35 cellular contexts compared by ENCODE assay signal in the genomic region with DNA sequence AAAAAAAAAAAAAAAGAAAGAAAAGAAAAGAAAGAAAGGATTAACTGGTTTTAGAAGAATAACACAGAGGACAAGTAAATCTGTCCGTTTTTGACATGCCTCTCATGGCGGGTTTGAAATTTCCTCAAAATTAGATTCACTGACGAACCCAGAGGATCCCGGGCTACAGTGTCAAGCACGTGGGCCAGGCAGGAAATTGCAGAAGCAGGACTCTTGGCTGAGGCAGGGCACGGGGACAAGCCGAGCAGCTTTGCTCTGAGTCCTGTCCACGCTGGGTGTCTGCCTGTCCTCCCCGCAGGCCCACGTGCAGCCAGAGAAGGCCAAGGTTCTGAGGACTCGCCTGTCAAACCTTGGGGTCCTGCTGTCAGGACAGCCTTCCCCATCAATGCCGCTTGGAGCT. TPM values are rescaled to one million over a fixed set of nuclear protein-coding genes. Genes with fewer than 3 reads are reported as not detected.
"Had no signal": no experiment of that assay in that cellular context is flagged by ENCODE, and none has a peak within 500 bp of the region (broad histone marks: within the 10 kb centered on the region; RNA-seq: fewer than 3 reads in every experiment).

No MANE protein-coding gene starts in this region.

- H3K4me1 ChIP-seq: adrenal gland, body of pancreas, foreskin keratinocyte, gastroesophageal sphincter had no signal

- H3K27me3 ChIP-seq: body of pancreas had no signal

- H3K4me1 Mint-ChIP-seq: activated CD4-positive, alpha-beta T cell treated with anti-CD3 and anti-CD28 coated beads, Interleukin-2, amount 10 ng/mL, durations not matched to agents 7 days and 5 days; activated CD8-positive, alpha-beta memory T cell treated with anti-CD3 and anti-CD28 coated beads, Interleukin-2, amount 10 ng/mL, durations not matched to agents 7 days and 5 days; activated naive CD4-positive, alpha-beta T cell treated with anti-CD3 and anti-CD28 coated beads, Interleukin-2, amount 50 U/mL, for 24 hours; activated naive CD8-positive, alpha-beta T cell treated with anti-CD3 and anti-CD28 coated beads for 36 hours; activated naive CD8-positive, alpha-beta T cell treated with anti-CD3 and anti-CD28 coated beads, Interleukin-2, amount 50 U/mL, for 24 hours had no signal

- ATAC-seq: activated CD8-positive, alpha-beta memory T cell treated with anti-CD3 and anti-CD28 coated beads, Interleukin-2, amount 10 ng/mL, durations not matched to agents 7 days and 5 days; activated CD8-positive, alpha-beta T cell treated with anti-CD3 and anti-CD28 coated beads, Interleukin-2, amount 10 ng/mL, durations not matched to agents 7 days and 5 days; activated naive CD8-positive, alpha-beta T cell treated with anti-CD3 and anti-CD28 coated beads, Interleukin-2, amount 50 U/mL, for 24 hours; body of pancreas; effector memory CD8-positive, alpha-beta T cell; foreskin keratinocyte; gastroesophageal sphincter; heart right ventricle; WTC11 had no signal

- H3K27ac ChIP-seq: adrenal gland, body of pancreas, esophagus muscularis mucosa, foreskin keratinocyte, gastroesophageal sphincter, heart right ventricle, VCaP had no signal

- H3K36me3 ChIP-seq: adrenal gland, esophagus muscularis mucosa, gastroesophageal sphincter, heart right ventricle had no signal

- H3K27me3 Mint-ChIP-seq: activated CD4-positive, alpha-beta T cell treated with anti-CD3 and anti-CD28 coated beads, Interleukin-2, amount 10 ng/mL, durations not matched to agents 7 days and 5 days; activated naive CD4-positive, alpha-beta T cell treated with anti-CD3 and anti-CD28 coated beads, Interleukin-2, amount 50 U/mL, for 24 hours; activated naive CD8-positive, alpha-beta T cell treated with anti-CD3 and anti-CD28 coated beads for 36 hours; activated naive CD8-positive, alpha-beta T cell treated with anti-CD3 and anti-CD28 coated beads, Interleukin-2, amount 50 U/mL, for 24 hours; effector memory CD8-positive, alpha-beta T cell had no signal

- H3K36me3 Mint-ChIP-seq: activated CD8-positive, alpha-beta memory T cell treated with anti-CD3 and anti-CD28 coated beads, Interleukin-2, amount 10 ng/mL, durations not matched to agents 7 days and 5 days; activated naive CD4-positive, alpha-beta T cell treated with anti-CD3 and anti-CD28 coated beads, Interleukin-2, amount 50 U/mL, for 24 hours; activated naive CD8-positive, alpha-beta T cell treated with anti-CD3 and anti-CD28 coated beads for 36 hours; WTC11 had no signal

- H3K9me3 ChIP-seq: adrenal gland, body of pancreas, esophagus muscularis mucosa, gastroesophageal sphincter, heart right ventricle had no signal

- H3K27ac Mint-ChIP-seq: activated CD4-positive, alpha-beta T cell treated with anti-CD3 and anti-CD28 coated beads, Interleukin-2, amount 10 ng/mL, durations not matched to agents 7 days and 5 days; activated CD8-positive, alpha-beta memory T cell treated with anti-CD3 and anti-CD28 coated beads, Interleukin-2, amount 10 ng/mL, durations not matched to agents 7 days and 5 days; activated CD8-positive, alpha-beta T cell treated with anti-CD3 and anti-CD28 coated beads, Interleukin-2, amount 10 ng/mL, durations not matched to agents 7 days and 5 days; activated naive CD4-positive, alpha-beta T cell treated with anti-CD3 and anti-CD28 coated beads for 36 hours; activated naive CD4-positive, alpha-beta T cell treated with anti-CD3 and anti-CD28 coated beads, Interleukin-2, amount 50 U/mL, for 24 hours; activated naive CD8-positive, alpha-beta T cell treated with anti-CD3 and anti-CD28 coated beads for 36 hours; activated naive CD8-positive, alpha-beta T cell treated with anti-CD3 and anti-CD28 coated beads, Interleukin-2, amount 50 U/mL, for 24 hours; activated T-helper 1 cell treated with anti-CD3 and anti-CD28 coated beads, Interleukin-12 subunit alpha, Interleukin-12 subunit beta, Interleukin-2, Interleukin-4 antibody, amounts not matched to agents 30 ng/mL and 10 ng/mL and 1 ng/mL, durations not matched to agents 14 hours and 24 hours and 36 hours; activated T-helper 2 cell treated with anti-CD3 and anti-CD28 coated beads, Interferon-gamma antibody, Interleukin-2, Interleukin-4, amounts not matched to agents 10 μg/mL and 5 μg/mL and 100 μg/mL, durations not matched to agents 14 hours and 24 hours and 36 hours; effector memory CD8-positive, alpha-beta T cell had no signal

- H3K4me3 Mint-ChIP-seq: activated CD4-positive, alpha-beta T cell treated with anti-CD3 and anti-CD28 coated beads, Interleukin-2, amount 10 ng/mL, durations not matched to agents 7 days and 5 days; activated CD8-positive, alpha-beta memory T cell treated with anti-CD3 and anti-CD28 coated beads, Interleukin-2, amount 10 ng/mL, durations not matched to agents 7 days and 5 days; activated CD8-positive, alpha-beta T cell treated with anti-CD3 and anti-CD28 coated beads, Interleukin-2, amount 10 ng/mL, durations not matched to agents 7 days and 5 days; activated naive CD4-positive, alpha-beta T cell treated with anti-CD3 and anti-CD28 coated beads for 36 hours; activated naive CD4-positive, alpha-beta T cell treated with anti-CD3 and anti-CD28 coated beads, Interleukin-2, amount 50 U/mL, for 24 hours; activated naive CD8-positive, alpha-beta T cell treated with anti-CD3 and anti-CD28 coated beads for 36 hours; activated naive CD8-positive, alpha-beta T cell treated with anti-CD3 and anti-CD28 coated beads, Interleukin-2, amount 50 U/mL, for 24 hours; activated T-helper 1 cell treated with anti-CD3 and anti-CD28 coated beads, Interleukin-12 subunit alpha, Interleukin-12 subunit beta, Interleukin-2, Interleukin-4 antibody, amounts not matched to agents 30 ng/mL and 10 ng/mL and 1 ng/mL, durations not matched to agents 14 hours and 24 hours and 36 hours; effector memory CD8-positive, alpha-beta T cell; WTC11 had no signal

- H3K9me3 Mint-ChIP-seq: activated CD4-positive, alpha-beta T cell treated with anti-CD3 and anti-CD28 coated beads, Interleukin-2, amount 10 ng/mL, durations not matched to agents 7 days and 5 days; activated naive CD4-positive, alpha-beta T cell treated with anti-CD3 and anti-CD28 coated beads for 36 hours; activated naive CD4-positive, alpha-beta T cell treated with anti-CD3 and anti-CD28 coated beads, Interleukin-2, amount 50 U/mL, for 24 hours; activated naive CD8-positive, alpha-beta T cell treated with anti-CD3 and anti-CD28 coated beads for 36 hours; activated naive CD8-positive, alpha-beta T cell treated with anti-CD3 and anti-CD28 coated beads, Interleukin-2, amount 50 U/mL, for 24 hours; activated T-helper 1 cell treated with anti-CD3 and anti-CD28 coated beads, Interleukin-12 subunit alpha, Interleukin-12 subunit beta, Interleukin-2, Interleukin-4 antibody, amounts not matched to agents 30 ng/mL and 10 ng/mL and 1 ng/mL, durations not matched to agents 14 hours and 24 hours and 36 hours; activated T-helper 2 cell treated with anti-CD3 and anti-CD28 coated beads, Interferon-gamma antibody, Interleukin-2, Interleukin-4, amounts not matched to agents 10 μg/mL and 5 μg/mL and 100 μg/mL, durations not matched to agents 14 hours and 24 hours and 36 hours; effector memory CD8-positive, alpha-beta T cell; WTC11 had no signal

- FAIRE-seq: colon, TTC549 had no signal

- H3K4me3 ChIP-seq: adrenal gland, body of pancreas, esophagus muscularis mucosa, gastroesophageal sphincter, heart right ventricle had no signal

- DNase-seq: activated CD4-positive, alpha-beta T cell treated with anti-CD3 and anti-CD28 coated beads for 1 hour; activated CD4-positive, alpha-beta T cell treated with anti-CD3 and anti-CD28 coated beads for 4 hours; activated CD4-positive, alpha-beta T cell treated with anti-CD3 and anti-CD28 coated beads, Interleukin-2, amount 10 ng/mL, durations not matched to agents 7 days and 5 days; activated CD4-positive, alpha-beta T cell treated with anti-CD3 and anti-CD28 coated beads, Interleukin-2, amount 50 U/mL, for 4 hours; activated CD8-positive, alpha-beta memory T cell treated with anti-CD3 and anti-CD28 coated beads, Interleukin-2, amount 10 ng/mL, durations not matched to agents 7 days and 5 days; activated CD8-positive, alpha-beta memory T cell treated with anti-CD3 and anti-CD28 coated beads, Interleukin-2, amount 50 U/mL, for 4 hours; activated CD8-positive, alpha-beta T cell treated with anti-CD3 and anti-CD28 coated beads, Interleukin-2, amount 10 ng/mL, durations not matched to agents 7 days and 5 days; activated effector memory CD4-positive, alpha-beta T cell treated with anti-CD3 and anti-CD28 coated beads, Interleukin-2, amount 50 U/mL, for 16 hours; activated naive CD4-positive, alpha-beta T cell treated with anti-CD3 and anti-CD28 coated beads for 36 hours; activated naive CD8-positive, alpha-beta T cell treated with anti-CD3 and anti-CD28 coated beads for 36 hours; activated naive CD8-positive, alpha-beta T cell treated with anti-CD3 and anti-CD28 coated beads, Interleukin-2, amount 50 U/mL, for 24 hours; activated T-cell treated with anti-CD3 and anti-CD28 coated beads, Interleukin-2, amount 50 U/mL, for 1 hour; activated T-cell treated with anti-CD3 and anti-CD28 coated beads, Interleukin-2, amount 50 U/mL, for 48 hours; adrenal gland; amygdala; aorta; body of pancreas; caudate nucleus; cortex of kidney; dermis blood vessel endothelial cell; effector CD4-positive, alpha-beta T cell; effector memory CD8-positive, alpha-beta T cell; erythroblast; foreskin keratinocyte; heart right ventricle; T-helper 2 cell had no signal

RNA-seq across cellular contexts. Expression of a gene that starts 24.7 kb away (rescaled TPM):
- total RNA-seq: activated CD4-positive, alpha-beta T cell treated with anti-CD3 and anti-CD28 coated beads, Interleukin-2, amount 10 ng/mL, durations not matched to agents 7 days and 5 days; activated CD8-positive, alpha-beta memory T cell treated with anti-CD3 and anti-CD28 coated beads, Interleukin-2, amount 10 ng/mL, durations not matched to agents 7 days and 5 days; activated CD8-positive, alpha-beta T cell treated with anti-CD3 and anti-CD28 coated beads, Interleukin-2, amount 10 ng/mL, durations not matched to agents 7 days and 5 days; aorta had no signal
